1 cellular context compared by ENCODE assay signal in genomic region chr13:106536244-106537034, GRCh38.
TF ChIP-seq lines count a peak whose summit lies in the region.

No MANE protein-coding gene starts in this region.

TF ChIP-seq in HepG2, 621 proteins besides CTCF, POLR2A, EP300 and RAD21 (continued from another document and continues in another):
- TF ChIP-seq ZHX2 (IDR thresholded peaks at IDR 0.05; ENCODE audit: low read depth) (no peak), ZHX2 (CRISPR knock-in tag; IDR thresholded peaks at IDR 0.05; ENCODE audit: borderline replicate concordance) (no peak), ZFP37 (CRISPR knock-in tag; IDR thresholded peaks at IDR 0.05; ENCODE audit: borderline replicate concordance) (no peak), MXI1 (IDR thresholded peaks at IDR 0.05; ENCODE audit: borderline replicate concordance, low read depth, low read length) (no peak), SALL1 (CRISPR knock-in tag; IDR thresholded peaks at IDR 0.05) (peak; percentile 35; the same call in 1 of the 2 replicates), HMGXB4 (CRISPR knock-in tag; IDR thresholded peaks at IDR 0.05; ENCODE audit: borderline replicate concordance in 1 of 2, low read depth in 1 of 2) (peak in 1 of 2 experiments; percentile 71; a peak in 2 of 4 replicates), KLF16 (CRISPR knock-in tag; IDR thresholded peaks at IDR 0.05) (0 out of 4 replicates have a peak, but pooled peaks of 1 of the 2 experiments have one; percentile 44), ZNF235 (CRISPR knock-in tag; IDR thresholded peaks at IDR 0.05; ENCODE audit: borderline replicate concordance) (0 out of 2 replicates have a peak, but pooled peaks have one; percentile 7), ZNF781 (CRISPR knock-in tag; IDR thresholded peaks at IDR 0.05; ENCODE audit: borderline replicate concordance, not compliant biosample characterization) (peak; percentile 51), ZNF790 (CRISPR knock-in tag; IDR thresholded peaks at IDR 0.05; ENCODE audit: borderline replicate concordance) (0 out of 2 replicates have a peak, but pooled peaks have one; percentile 5), HNF1B (CRISPR knock-in tag; IDR thresholded peaks at IDR 0.05) (0 out of 2 replicates have a peak, but pooled peaks have one; percentile 49), ZBTB38 (CRISPR knock-in tag; IDR thresholded peaks at IDR 0.05) (0 out of 2 replicates have a peak, but pooled peaks have one; percentile 9), RBM39 (IDR thresholded peaks at IDR 0.05; ENCODE audit: low read depth, low read length, poor library complexity, severe bottlenecking) (peak; percentile 33), SOX13 (IDR thresholded peaks at IDR 0.05) (no peak), SOX13 (CRISPR knock-in tag; conservative IDR thresholded peaks at IDR 0.05 in 1 of 2, IDR thresholded peaks at IDR 0.05 in 1 of 2) (peak in 1 of 2 experiments; percentile 27; a peak in 1 of 4 replicates), ZNF225 (CRISPR knock-in tag; IDR thresholded peaks at IDR 0.05) (peak; percentile 49; the same call in 1 of the 2 replicates), ZBED4 (CRISPR knock-in tag; IDR thresholded peaks at IDR 0.05; ENCODE audit: borderline replicate concordance) (peak; percentile 65; the same call in 1 of the 2 replicates), ZNF274 (CRISPR knock-in tag; IDR thresholded peaks at IDR 0.05) (peak; percentile 62; the same call in 1 of the 2 replicates), HMGXB3 (CRISPR knock-in tag; IDR thresholded peaks at IDR 0.05; ENCODE audit: borderline replicate concordance) (no peak), BCL6 (CRISPR knock-in tag; IDR thresholded peaks at IDR 0.05) (0 out of 2 replicates have a peak, but pooled peaks have one; percentile 13), KDM2A (CRISPR knock-in tag; IDR thresholded peaks at IDR 0.05; ENCODE audit: borderline replicate concordance, low read depth) (peak; percentile 93), AGO1 (IDR thresholded peaks at IDR 0.05; ENCODE audit: low read depth, low read length, poor library complexity, severe bottlenecking) (peak; percentile 28), KLF15 (CRISPR knock-in tag; IDR thresholded peaks at IDR 0.05; ENCODE audit: borderline replicate concordance) (no peak), TBP (CRISPR knock-in tag; IDR thresholded peaks at IDR 0.05) (no peak), AHR (CRISPR knock-in tag; IDR thresholded peaks at IDR 0.05) (peak; percentile 36; the same call in 1 of the 2 replicates), ZNF343 (CRISPR knock-in tag; IDR thresholded peaks at IDR 0.05) (0 out of 2 replicates have a peak, but pooled peaks have one; percentile 8), ZNF12 (CRISPR knock-in tag; IDR thresholded peaks at IDR 0.05) (0 out of 2 replicates have a peak, but pooled peaks have one; percentile 13), ZNF761 (CRISPR knock-in tag; conservative IDR thresholded peaks at IDR 0.05) (peak; percentile 29; the same call in 1 of the 2 replicates), FOXA3 (CRISPR knock-in tag; IDR thresholded peaks at IDR 0.05) (no peak), LCORL (IDR thresholded peaks at IDR 0.05) (no peak), LCORL (CRISPR knock-in tag; IDR thresholded peaks at IDR 0.05) (0 out of 2 replicates have a peak, but pooled peaks have one; percentile 13), ZBTB39 (CRISPR knock-in tag; IDR thresholded peaks at IDR 0.05) (no peak)
